8 cellular contexts compared by ENCODE assay signal in genomic region chr5:43007246-43007910, GRCh38. TPM values are rescaled to one million over a fixed set of nuclear protein-coding genes. Genes with fewer than 3 reads are reported as not detected.
DNase-seq lines count a peak whose midpoint lies in the region; ATAC-seq and TF ChIP-seq lines count a peak whose summit lies in the region.

No MANE protein-coding gene starts in this region.

- in situ Hi-C loops in GM18951 (cut with MboI; ENCODE audit: low sequenced_read_pairs, unreplicated experiment): no loop called here

- DNase-seq in A172 (ENCODE audit: low spot score): peak; percentile 87
- peak; percentile 66 for DNase-seq in NCI-H69 (lab: John Stamatoyannopoulos, UW)
- DNase-seq in activated CD4-positive, alpha-beta T cell treated with anti-CD3 and anti-CD28 coated beads, Interleukin-2, amount 50 U/mL, for 1 hour: peak; percentile 68
- DNase-seq in lower lobe of right lung: peak; percentile 86
- DNase-seq in stimulated activated CD4-positive, alpha-beta T cell treated with anti-CD3 and anti-CD28 coated beads, Interleukin-4, amount 100 ng/mL, for 48 hours (ENCODE audit: low read depth in 2 of 2): peak; percentile 56 to 74

- peak; percentile 46 for TF ChIP-seq POLR2A in GM18951 (IDR thresholded peaks at IDR 0.05; ENCODE audit: extremely low read depth, insufficient read depth, insufficient read length)

- peak overlapping the region; percentile 75 for H3K27ac ChIP-seq in duodenal mucosa (ENCODE audit: low read depth, low read length)
- H3K27ac ChIP-seq in lower lobe of right lung: peak overlapping the region; percentile 89

- intact Hi-C loops in lower lobe of right lung (cut with DNase I): no loop called here

- ATAC-seq in HG03469 (IDR thresholded peaks at IDR 0.05; ENCODE audit: unreplicated experiment) (peak; percentile 12), lower lobe of right lung (peak; percentile 77 to 79)

- H3K4me3 ChIP-seq in duodenal mucosa (ENCODE audit: low read depth in 1 of 2, low read length in 2 of 2) (peak overlapping the region; percentile 63 to 84), lower lobe of right lung (peak overlapping the region; percentile 60)

- H3K9ac ChIP-seq in duodenal mucosa (ENCODE audit: low read depth in 1 of 2, low read length in 2 of 2): peak overlapping the region; percentile 61 to 65

- H3K36me3 ChIP-seq in duodenal mucosa (ENCODE audit: control insufficient read depth in 1 of 2, insufficient read depth in 2 of 2, low read length in 2 of 2) (no peaks in the 10 kb centered on the region), lower lobe of right lung (no peaks in the 10 kb centered on the region)

- TF ChIP-seq CTCF in lower lobe of right lung (IDR thresholded peaks at IDR 0.05): no peak

- H3K4me1 ChIP-seq in duodenal mucosa (ENCODE audit: control insufficient read depth in 1 of 2, insufficient read depth in 2 of 2, low read length in 2 of 2): peaks cover 15 to 18% of the 10 kb centered on the region in 2 donors
- H3K4me1 ChIP-seq in lower lobe of right lung: peaks cover 19% of the 10 kb centered on the region

- H3K9me3 ChIP-seq in duodenal mucosa (ENCODE audit: control insufficient read depth in 1 of 2, low read length in 2 of 2) (no peaks in the 10 kb centered on the region), lower lobe of right lung (no peaks in the 10 kb centered on the region)

- H3K27me3 ChIP-seq in duodenal mucosa (ENCODE audit: control insufficient read depth in 1 of 2, insufficient read depth in 2 of 2, low read length in 2 of 2): peaks cover 8 to 33% of the 10 kb centered on the region in 2 donors
- peaks cover 45% of the 10 kb centered on the region for H3K27me3 ChIP-seq in lower lobe of right lung (ENCODE audit: low read depth)

RNA-seq across cellular contexts. Expression of gene ANXA2R, which starts 32.7 kb away (rescaled TPM):
- total RNA-seq in A172 (2014; rRNA removed; shearing (Covaris generic)): 8.0 and 9.4 TPM in 2 replicates
- total RNA-seq in lower lobe of right lung: 4.4 TPM

Comparison
In these comparisons a context has a peak if more than half of its experiments do, and no peak if none do; other contexts are left out.
1. Peak in every context shown above with its lines: DNase-seq, ATAC-seq, H3K4me3 ChIP-seq and H3K27ac ChIP-seq.